ENCODE assay signal across 9 cellular contexts in genomic region chr19:2969104-2969504, GRCh38. TPM values are rescaled to one million over a fixed set of nuclear protein-coding genes. Genes with fewer than 3 reads are reported as not detected.
DNase-seq lines count a peak whose midpoint lies in the region; ATAC-seq, FAIRE-seq and TF ChIP-seq lines count a peak whose summit lies in the region.
"Had no signal": no experiment of that assay in that cellular context is flagged by ENCODE, and none has a peak within 500 bp of the region (broad histone marks: within the 10 kb centered on the region; RNA-seq: fewer than 3 reads in every experiment).

No MANE protein-coding gene starts in this region.

- no peak for TF ChIP-seq CTCF in RWPE1 (conservative IDR thresholded peaks at IDR 0.05; ENCODE audit: low read depth)
- no peak for TF ChIP-seq CTCF in hepatocyte (IDR thresholded peaks at IDR 0.05; ENCODE audit: poor library complexity)
- no peak for TF ChIP-seq CTCF in thyroid gland (IDR thresholded peaks at IDR 0.05)
- no peak for TF ChIP-seq CTCF in D721Med (IDR thresholded peaks at IDR 0.05; ENCODE audit: insufficient read depth, missing control alignments)

- WGBS in hepatocyte (ENCODE audit: low lambda C conversion rate, missing lambda C conversion rate) = 42% methylated on average over 5 of the region's 5 CpGs
- 12 to 16% methylated on average over 5 of the region's 5 CpGs for WGBS in thyroid gland, 2 donors

- H3K36me3 ChIP-seq in hepatocyte (replicated peaks; ENCODE audit: insufficient read depth, low read depth) = no peaks in the 10 kb centered on the region
- H3K36me3 ChIP-seq in thyroid gland = no peaks in the 10 kb centered on the region

- DNase-seq in NCI-H1105 treated with DMSO at 0.1 percent for 48 hours (lab: John Stamatoyannopoulos, UW) (peak; percentile 94), RWPE1 (ENCODE audit: low spot score) (no peak), hepatocyte (ENCODE audit: low spot score) (peak; percentile 57), thyroid gland (peak; percentile 59 to 68), LoVo (ENCODE audit: low spot score) (no peak), D721Med (ENCODE audit: insufficient read length, low spot score) (no peak), NOMO-1 treated with DMSO at 0.1 percent for 48 hours (lab: John Stamatoyannopoulos, UW; ENCODE audit: unreplicated experiment) (no peak)
- DNase-seq in stimulated activated effector memory CD8-positive, alpha-beta T cell treated with anti-CD3 and anti-CD28 coated beads, Interleukin-12 subunit alpha, Interleukin-12 subunit beta, amount 100 ng/mL, for 72 hours (ENCODE audit: low spot score in 2 of 2) = no peak
- DNase-seq: activated CD4-positive, alpha-beta T cell treated with anti-CD3 and anti-CD28 coated beads, Interleukin-2, amount 50 U/mL, for 1 hour had no signal

- H3K9me2 ChIP-seq in hepatocyte (replicated peaks; ENCODE audit: insufficient read depth) = no peaks in the 10 kb centered on the region

- peak overlapping the region; percentile 56 for H2AFZ ChIP-seq in hepatocyte

- ATAC-seq in stimulated activated effector memory CD8-positive, alpha-beta T cell treated with anti-CD3 and anti-CD28 coated beads, Interleukin-12 subunit alpha, Interleukin-12 subunit beta, amount 100 ng/mL, for 72 hours = no peak

- H3K4me1 Mint-ChIP-seq in stimulated activated effector memory CD8-positive, alpha-beta T cell treated with anti-CD3 and anti-CD28 coated beads, Interleukin-12 subunit alpha, Interleukin-12 subunit beta, amount 100 ng/mL, for 72 hours = no peaks in the 10 kb centered on the region

- intact Hi-C loops in thyroid gland (cut with DNase I) = no loop called here

- POLR2A ChIA-PET in RWPE1 (lab: Yijun Ruan, JAX; ENCODE audit: low non-redundant PET) = no interaction called here

- CTCF ChIA-PET in RWPE1 (lab: Yijun Ruan, JAX) = interaction anchor here (0.6 to 0.8 kb wide), 2 partner anchors 103 to 188 kb away, joined by 3 read pairs; no protein-coding TSS in a partner anchor

- no peaks in the 10 kb centered on the region for H3K9me3 ChIP-seq in hepatocyte (ENCODE audit: low read depth)
- H3K9me3 ChIP-seq in thyroid gland = no peaks in the 10 kb centered on the region

- no peak for TF ChIP-seq POLR2A in thyroid gland (IDR thresholded peaks at IDR 0.05)

- no peak overlapping the region for H3K27ac Mint-ChIP-seq in stimulated activated effector memory CD8-positive, alpha-beta T cell treated with anti-CD3 and anti-CD28 coated beads, Interleukin-12 subunit alpha, Interleukin-12 subunit beta, amount 100 ng/mL, for 72 hours

- H3K4me2 ChIP-seq in hepatocyte = peak overlapping the region; percentile 60

- H3K4me3 Mint-ChIP-seq in stimulated activated effector memory CD8-positive, alpha-beta T cell treated with anti-CD3 and anti-CD28 coated beads, Interleukin-12 subunit alpha, Interleukin-12 subunit beta, amount 100 ng/mL, for 72 hours = no peak overlapping the region

- H3K27ac ChIP-seq in RWPE1 (peak overlapping the region; percentile 35), hepatocyte (peak overlapping the region; percentile 60), thyroid gland (peak overlapping the region; percentile 76 to 91 (median 90))

- H3K4me3 ChIP-seq in hepatocyte (no peak overlapping the region), thyroid gland (replicated peaks in 1 of 3) (no peak overlapping the region)

- peaks cover 11% of the 10 kb centered on the region for H3K4me1 ChIP-seq in hepatocyte (ENCODE audit: insufficient read depth)
- peaks cover 21 to 52% of the 10 kb centered on the region in 2 donors for H3K4me1 ChIP-seq in thyroid gland

- no peaks in the 10 kb centered on the region for H3K79me2 ChIP-seq in hepatocyte

- H3K36me3 Mint-ChIP-seq in stimulated activated effector memory CD8-positive, alpha-beta T cell treated with anti-CD3 and anti-CD28 coated beads, Interleukin-12 subunit alpha, Interleukin-12 subunit beta, amount 100 ng/mL, for 72 hours = no peaks in the 10 kb centered on the region

- no peaks in the 10 kb centered on the region for H3K9me3 Mint-ChIP-seq in stimulated activated effector memory CD8-positive, alpha-beta T cell treated with anti-CD3 and anti-CD28 coated beads, Interleukin-12 subunit alpha, Interleukin-12 subunit beta, amount 100 ng/mL, for 72 hours

- FAIRE-seq in D721Med (lab: Jason Lieb, UNC) = no peak

- no peaks in the 10 kb centered on the region for H3K27me3 ChIP-seq in hepatocyte
- H3K27me3 ChIP-seq in thyroid gland = no peaks in the 10 kb centered on the region

- H4K20me1 ChIP-seq in hepatocyte (ENCODE audit: insufficient read depth, poor library complexity, severe bottlenecking) = no peaks in the 10 kb centered on the region

RNA-seq across cellular contexts. Expression of gene TLE6, which starts 8.3 kb away (rescaled TPM):
- total RNA-seq in hepatocyte (1.2 and 4.7 TPM in 2 replicates), thyroid gland (10 to 100 TPM in 3 of 4 donors, 1 to 10 TPM in 1; 2.4 to 20.7 (median 11.6) TPM)
- 1.2 and 3.9 TPM in 2 replicates for polyA plus RNA-seq in hepatocyte

RNA-seq across cellular contexts. Expression of gene ZNF77, which starts 24.3 kb away (rescaled TPM):
- total RNA-seq in hepatocyte (3.3 and 3.4 TPM in 2 replicates), thyroid gland (1 to 10 TPM; 5.1 to 7.0 (median 6.2) TPM)
- 1.8 and 2.2 TPM in 2 replicates for polyA plus RNA-seq in hepatocyte

RNA-seq across cellular contexts. Expression of gene TLE2, which starts 60.0 kb away (rescaled TPM):
- total RNA-seq in hepatocyte = 25.4 and 36.2 TPM in 2 replicates
- 71.1 and 82.0 TPM in 2 replicates for polyA plus RNA-seq in hepatocyte
- 100 to 1,000 TPM in 1 of 4 donors, 10 to 100 TPM in 3; 81.3 to 114 (median 90.3) TPM for total RNA-seq in thyroid gland

Comparison
In these comparisons a context has a peak if more than half of its experiments do, and no peak if none do; other contexts are left out.
1. DNase-seq: peak in NCI-H1105 treated with DMSO at 0.1 percent for 48 hours (single experiment), hepatocyte (single experiment) and thyroid gland (2 of 2); none in RWPE1 (single experiment), LoVo (single experiment), D721Med (single experiment), NOMO-1 treated with DMSO at 0.1 percent for 48 hours (single experiment) and stimulated activated effector memory CD8-positive, alpha-beta T cell treated with anti-CD3 and anti-CD28 coated beads, Interleukin-12 subunit alpha, Interleukin-12 subunit beta, amount 100 ng/mL, for 72 hours (0 of 2).
2. H3K27ac ChIP-seq: peak in every context shown above with its lines; median percentile 90 in thyroid gland; 60 in hepatocyte; 35 in RWPE1.